19 cellular contexts compared by ENCODE assay signal in the genomic region with DNA sequence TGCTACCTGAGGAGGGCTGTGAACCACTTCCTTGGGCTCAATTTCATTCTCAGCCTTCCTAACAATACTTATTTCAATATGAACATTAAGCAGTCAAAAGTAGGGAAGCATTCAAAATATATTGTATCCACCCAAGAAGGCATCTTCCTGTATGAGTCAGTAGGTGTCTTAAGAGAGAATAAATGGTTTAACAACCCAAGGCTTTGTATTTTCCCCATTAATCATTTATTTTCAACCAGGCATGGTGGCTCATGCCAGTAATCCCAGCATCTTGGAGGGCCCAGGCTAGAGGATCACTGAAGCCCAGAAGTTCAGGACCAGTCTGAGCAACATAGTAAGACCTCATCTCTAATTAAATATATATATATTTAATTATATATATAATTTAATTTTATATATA.
"Had no signal": no experiment of that assay in that cellular context is flagged by ENCODE, and none has a peak within 500 bp of the region (broad histone marks: within the 10 kb centered on the region; RNA-seq: fewer than 3 reads in every experiment).

No MANE protein-coding gene starts in this region.

- H3K4me3 ChIP-seq: right atrium auricular region, spleen, upper lobe of left lung had no signal

- H3K4me1 ChIP-seq: right atrium auricular region, spleen, upper lobe of left lung had no signal

- H3K36me3 ChIP-seq: right atrium auricular region, spleen, upper lobe of left lung had no signal

- H3K27me3 ChIP-seq: right atrium auricular region, spleen, upper lobe of left lung had no signal

- H3K27ac ChIP-seq: right atrium auricular region, spleen, upper lobe of left lung, VCaP had no signal

- H3K9me3 ChIP-seq: right atrium auricular region, spleen, upper lobe of left lung had no signal

- DNase-seq: activated CD4-positive, alpha-beta memory T cell treated with anti-CD3 and anti-CD28 coated beads, Interleukin-2, amount 10 ng/mL, durations not matched to agents 7 days and 5 days; activated CD4-positive, alpha-beta T cell treated with anti-CD3 and anti-CD28 coated beads, Interleukin-2, amount 10 ng/mL, durations not matched to agents 24 days and 14 days; activated gamma-delta T cell; aorta; central memory CD4-positive, alpha-beta T cell; dermis blood vessel endothelial cell; effector memory CD8-positive, alpha-beta T cell; foreskin fibroblast; immature natural killer cell; left ventricle myocardium superior; midbrain; natural killer cell; spleen; stimulated activated CD4-positive, alpha-beta T cell treated with anti-CD3 and anti-CD28 coated beads, Interleukin-4, amount 100 ng/mL, for 1 hour; stimulated activated naive CD8-positive, alpha-beta T cell treated with anti-CD3 and anti-CD28 coated beads, Interleukin-15, Interleukin-2, amounts not matched to agents 100 U/mL and 50 U/mL, for 24 hours; upper lobe of left lung had no signal

- ATAC-seq: activated CD4-positive, CD25-positive, alpha-beta regulatory T cell treated with anti-CD3 and anti-CD28 coated beads, Interleukin-2, amount 50 U/mL, for 24 hours; effector memory CD8-positive, alpha-beta T cell; left ventricle myocardium superior; natural killer cell; stimulated activated naive CD8-positive, alpha-beta T cell treated with anti-CD3 and anti-CD28 coated beads, Interleukin-15, Interleukin-2, amounts not matched to agents 100 U/mL and 50 U/mL, for 24 hours had no signal
